ENCODE assay signal across 10 cellular contexts in the genomic region with DNA sequence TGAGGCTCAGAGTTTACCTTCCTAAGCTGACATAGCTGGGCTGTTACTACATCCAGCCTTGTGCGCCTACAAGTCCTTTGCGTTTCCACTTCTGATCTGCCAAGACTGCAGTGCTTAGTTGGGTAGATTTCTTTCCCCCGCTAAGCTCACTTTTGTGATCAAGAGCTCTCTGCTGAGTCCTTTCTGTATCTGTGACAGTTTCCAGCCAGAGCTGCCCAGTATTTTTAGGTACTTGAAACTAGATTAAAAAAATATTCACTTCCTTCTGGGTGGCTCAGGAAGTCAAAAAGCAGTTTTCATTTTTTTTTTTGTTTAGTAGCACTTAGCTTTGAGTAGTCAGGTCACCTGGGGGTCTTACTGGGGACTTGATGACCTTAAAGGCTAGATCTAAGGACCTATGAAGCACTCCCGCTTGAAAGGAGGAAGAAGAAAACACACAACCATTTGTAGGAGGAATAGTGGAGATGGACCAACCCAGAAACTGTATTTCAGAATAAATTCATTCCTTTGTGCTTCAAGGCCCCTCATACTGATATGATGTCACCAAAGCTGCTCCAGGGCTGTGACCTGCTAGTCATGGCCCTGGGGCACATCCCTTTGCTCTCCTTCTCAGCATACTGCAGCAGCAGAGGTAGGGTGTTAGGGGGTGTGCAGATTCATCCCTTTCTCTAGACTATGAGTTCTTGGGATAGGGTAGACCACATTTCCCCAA.
DNase-seq lines count a peak whose midpoint lies in the region; ATAC-seq and TF ChIP-seq lines count a peak whose summit lies in the region.
"Had no signal": no experiment of that assay in that cellular context is flagged by ENCODE, and none has a peak within 500 bp of the region (broad histone marks: within the 10 kb centered on the region; RNA-seq: fewer than 3 reads in every experiment).

No MANE protein-coding gene starts in this region.

- H3K4me3 ChIP-seq in NB4 (ENCODE audit: low read depth, low read length) (no peak overlapping the region), HAP-1 (no peak overlapping the region), psoas muscle (no peak overlapping the region), suprapubic skin (no peak overlapping the region)
- H3K4me3 ChIP-seq: PC-9, sigmoid colon had no signal

- no peaks in the 10 kb centered on the region for H3K4me1 ChIP-seq in HAP-1
- no peaks in the 10 kb centered on the region for H3K4me1 ChIP-seq in psoas muscle
- H3K4me1 ChIP-seq in suprapubic skin = peaks cover 5% of the 10 kb centered on the region

- in situ Hi-C loops in HAP-1 (cut with MboI; ENCODE audit: low sequenced_read_pairs) = no loop called here

- H3K36me3 ChIP-seq in HAP-1 (replicated peaks) (no peaks in the 10 kb centered on the region), psoas muscle (ENCODE audit: insufficient read depth in 1 of 2, low read depth in 1 of 2) (no peaks in the 10 kb centered on the region), suprapubic skin (no peaks in the 10 kb centered on the region)
- H3K36me3 ChIP-seq: sigmoid colon had no signal

- intact Hi-C loops in psoas muscle (cut with DNase I) = loop anchor here in 1 of 2 donors (10.0 kb wide), 1 partner anchor 56 kb away; no protein-coding TSS in a partner anchor

- H3K27me3 ChIP-seq in HAP-1 (ENCODE audit: low read depth) (no peaks in the 10 kb centered on the region), psoas muscle (ENCODE audit: insufficient read depth in 3 of 3, low read length in 2 of 3) (no peaks in the 10 kb centered on the region), suprapubic skin (no peaks in the 10 kb centered on the region)

- WGBS in psoas muscle, 3 donors = 74 to 82% (median 78%) methylated on average over 4 of the region's 4 CpGs
- WGBS in suprapubic skin = 69% methylated on average over 4 of the region's 4 CpGs

- no peak for TF ChIP-seq EP300 in suprapubic skin (IDR thresholded peaks at IDR 0.05)

- no peak overlapping the region for H3K27ac ChIP-seq in psoas muscle
- no peak overlapping the region for H3K27ac ChIP-seq in suprapubic skin
- H3K27ac ChIP-seq: PC-9, sigmoid colon had no signal

- no peak for TF ChIP-seq POLR2A in NB4 (IDR thresholded peaks at IDR 0.05; ENCODE audit: extremely low read depth, insufficient read length)
- no peak for TF ChIP-seq POLR2A in suprapubic skin (IDR thresholded peaks at IDR 0.05)

- DNase-seq in GM10266 (ENCODE audit: extremely low spot score) = peak; percentile 27
- peak; percentile 34 for DNase-seq in NB4 (ENCODE audit: low read depth)
- peak; percentile 59 for DNase-seq in kidney tubule cell (ENCODE audit: low spot score)
- DNase-seq in HAP-1 (ENCODE audit: low spot score in 2 of 2) = no peak
- no peak for DNase-seq in hepatic stellate cell (ENCODE audit: low spot score)
- no peak for DNase-seq in psoas muscle
- DNase-seq in suprapubic skin (ENCODE audit: low spot score in 2 of 2) = no peak
- DNase-seq: sigmoid colon had no signal

- ATAC-seq in GM19468 (IDR thresholded peaks at IDR 0.05; ENCODE audit: extremely low read depth, unreplicated experiment) (peak; percentile 16), psoas muscle (no peak)

- no peaks in the 10 kb centered on the region for H3K9me3 ChIP-seq in HAP-1
- H3K9me3 ChIP-seq in psoas muscle = no peaks in the 10 kb centered on the region
- no peaks in the 10 kb centered on the region for H3K9me3 ChIP-seq in suprapubic skin
- H3K9me3 ChIP-seq: sigmoid colon had no signal

- TF ChIP-seq CTCF in GM10266 (IDR thresholded peaks at IDR 0.05; ENCODE audit: control insufficient read depth, insufficient read depth, low read depth, missing control alignments) (no peak), NB4 (IDR thresholded peaks at IDR 0.05; ENCODE audit: low read depth, low read length) (no peak), psoas muscle (IDR thresholded peaks at IDR 0.05) (no peak), suprapubic skin (IDR thresholded peaks at IDR 0.05) (no peak)

Comparison
In these comparisons a context has a peak if more than half of its experiments do, and no peak if none do; other contexts are left out.
1. DNase-seq: peak in GM10266 (single experiment), NB4 (single experiment) and kidney tubule cell (single experiment); none in HAP-1 (0 of 2), hepatic stellate cell (single experiment), psoas muscle (0 of 2) and suprapubic skin (0 of 2).